In the genomic region with DNA sequence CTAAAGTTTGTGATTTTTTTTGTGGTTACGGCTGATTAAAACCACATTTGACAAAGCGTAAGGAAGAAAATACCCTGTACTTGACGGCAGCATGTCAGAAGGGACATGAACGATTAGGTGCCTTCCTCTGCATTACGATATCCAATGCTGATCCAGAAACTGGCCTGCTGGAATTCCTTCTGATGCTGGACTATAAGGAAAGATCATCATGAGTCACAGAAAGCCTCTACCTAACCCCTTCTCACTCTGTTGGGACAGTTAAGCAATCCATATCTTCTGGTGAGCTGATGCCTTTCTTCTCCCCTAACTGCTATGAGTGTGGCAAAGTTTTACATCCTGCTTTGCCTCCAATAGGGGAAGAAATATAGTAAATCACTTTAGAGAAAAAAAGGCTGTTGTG, we compare ENCODE assay signal across 22 cellular contexts.
DNase-seq lines count a peak whose midpoint lies in the region; FAIRE-seq and TF ChIP-seq lines count a peak whose summit lies in the region.
"Had no signal": no experiment of that assay in that cellular context is flagged by ENCODE, and none has a peak within 500 bp of the region (broad histone marks: within the 10 kb centered on the region; RNA-seq: fewer than 3 reads in every experiment).

No MANE protein-coding gene starts in this region.

- BruUV-seq in mammary epithelial cell (replicated peaks; lab: Mats Ljungman, UMichigan), result no TSS peak

- DNase-seq in AG08396 (ENCODE audit: low spot score) (peak; percentile 59), LHCN-M2 (ENCODE audit: low read depth) (peak; percentile 76), mammary epithelial cell (peak; percentile 75), keratinocyte (ENCODE audit: low read depth, low spot score) (no peak), NCI-H2227 (lab: John Stamatoyannopoulos, UW; ENCODE audit: unreplicated experiment) (no peak), head of caudate nucleus (no peak), testis (no peak)
- no peak for DNase-seq in stimulated activated CD4-positive, alpha-beta T cell treated with anti-CD3 and anti-CD28 coated beads, Interleukin-4, amount 100 ng/mL, for 1 hour
- DNase-seq: activated CD4-positive, alpha-beta T cell treated with anti-CD3 and anti-CD28 coated beads, Interleukin-2, amount 10 ng/mL, durations not matched to agents 24 days and 14 days; activated T-cell treated with anti-CD3 and anti-CD28 coated beads for 4 hours; COR-L47; hippocampal formation; NCI-H1436 treated with DMSO at 0.1 percent for 48 hours; NCI-H2227 treated with DMSO at 0.1 percent for 48 hours; T1000; trophoblast cell had no signal

- H3K4me1 ChIP-seq in mammary epithelial cell (ENCODE audit: insufficient read depth, low read length) (peaks cover 26% of the 10 kb centered on the region), keratinocyte (ENCODE audit: control insufficient read depth, extremely low read depth, insufficient read depth, low read length) (peaks cover 18% of the 10 kb centered on the region), testis (no peaks in the 10 kb centered on the region)
- H3K4me1 ChIP-seq: SJSA1 had no signal

- H3K36me3 ChIP-seq in mammary epithelial cell (ENCODE audit: insufficient read depth, low read length), result no peaks in the 10 kb centered on the region
- H3K36me3 ChIP-seq in keratinocyte (ENCODE audit: control insufficient read depth in 2 of 2, extremely low read depth in 1 of 2, insufficient read depth in 2 of 2, low read length in 2 of 2), result no peaks in the 10 kb centered on the region
- no peaks in the 10 kb centered on the region for H3K36me3 ChIP-seq in testis (ENCODE audit: low read depth, missing control alignments)
- H3K36me3 ChIP-seq: SJSA1 had no signal

- no peaks in the 10 kb centered on the region for H3K9me1 ChIP-seq in keratinocyte (ENCODE audit: control insufficient read depth, extremely low read depth, insufficient read depth, low read length)

- no peaks in the 10 kb centered on the region for H3K27me3 ChIP-seq in mammary epithelial cell (ENCODE audit: insufficient read depth, low read length)
- H3K27me3 ChIP-seq in keratinocyte (ENCODE audit: control insufficient read depth, extremely low read depth, insufficient read depth, low read length), result no peaks in the 10 kb centered on the region
- H3K27me3 ChIP-seq in testis, result no peaks in the 10 kb centered on the region
- H3K27me3 ChIP-seq: SJSA1 had no signal

- peak overlapping the region; percentile 7 for H3K4me2 ChIP-seq in mammary epithelial cell (ENCODE audit: insufficient read depth, low read depth, low read length)
- no peak overlapping the region for H3K4me2 ChIP-seq in keratinocyte (ENCODE audit: control insufficient read depth, extremely low read depth, insufficient read depth, low read depth, low read length)
- H3K4me2 ChIP-seq: KMS-11 had no signal

- WGBS in mammary epithelial cell (ENCODE audit: low coverage, missing lambda C conversion rate), result 89% methylated on average over 5 of the region's 5 CpGs
- WGBS in testis, 2 donors, result 90 to 92% methylated on average over 5 of the region's 5 CpGs

- intact Hi-C loops in mammary epithelial cell (cut with micrococcal nuclease) (no loop called here), head of caudate nucleus (cut with DNase I) (no loop called here), testis (cut with DNase I; ENCODE audit: low total_unique reads) (no loop called here)

- H3K4me3 ChIP-seq in mammary epithelial cell (replicated peaks in 1 of 3; ENCODE audit: insufficient read depth in 1 of 3, low read depth in 2 of 3, low read length in 3 of 3) (no peak overlapping the region), keratinocyte (ENCODE audit: control insufficient read depth in 2 of 3, extremely low read depth in 1 of 3, insufficient read depth in 2 of 3, low read depth in 1 of 3, low read length in 3 of 3) (no peak overlapping the region), testis (no peak overlapping the region)
- H3K4me3 ChIP-seq: SJSA1, skin epidermis had no signal

- in situ Hi-C loops in mammary epithelial cell (cut with MboI; ENCODE audit: low sequenced_read_pairs in 2 of 2), result no loop called here

- no peak for TF ChIP-seq POLR2A in testis (IDR thresholded peaks at IDR 0.05)

- peak; percentile 55 for FAIRE-seq in keratinocyte (lab: Jason Lieb, UNC)
- FAIRE-seq: endometrium, GM19239 had no signal

- H3K27ac ChIP-seq in mammary epithelial cell (ENCODE audit: insufficient read depth, low read depth, low read length) (peak overlapping the region; percentile 6), keratinocyte (ENCODE audit: control insufficient read depth, insufficient read depth, low read length) (no peak overlapping the region), testis (no peak overlapping the region)
- H3K27ac ChIP-seq: HL-60, KMS-11, SJSA1 had no signal

- CTCF ChIA-PET in mammary epithelial cell (lab: Charles Lee; ENCODE audit: low non-redundant PET), result interaction anchor here (0.5 kb wide), 1 partner anchor 13 kb away, joined by 3 read pairs; no protein-coding TSS in a partner anchor

- H3K79me2 ChIP-seq in mammary epithelial cell (ENCODE audit: insufficient read depth, low read length) (no peaks in the 10 kb centered on the region), keratinocyte (ENCODE audit: control insufficient read depth, insufficient read depth, low read length) (no peaks in the 10 kb centered on the region)

- H3K9me3 ChIP-seq in mammary epithelial cell (replicated peaks; ENCODE audit: insufficient read depth, low read length) (no peaks in the 10 kb centered on the region), keratinocyte (ENCODE audit: control insufficient read depth, low read depth, low read length) (no peaks in the 10 kb centered on the region), testis (no peaks in the 10 kb centered on the region)
- H3K9me3 ChIP-seq: SJSA1 had no signal

- H2AFZ ChIP-seq in mammary epithelial cell (ENCODE audit: low read depth, low read length) (no peak overlapping the region), keratinocyte (ENCODE audit: control insufficient read depth, low read length) (no peak overlapping the region)

- H4K20me1 ChIP-seq in mammary epithelial cell (ENCODE audit: insufficient read depth, low read length) (no peaks in the 10 kb centered on the region), keratinocyte (ENCODE audit: control insufficient read depth, extremely low read depth, insufficient read depth, low read length) (no peaks in the 10 kb centered on the region)

- TF ChIP-seq CTCF in mammary epithelial cell (conservative IDR thresholded peaks at IDR 0.05 in 1 of 2, IDR thresholded peaks at IDR 0.05 in 1 of 2; ENCODE audit: extremely low read depth in 1 of 2, insufficient read depth in 1 of 2, low read depth in 1 of 2, low read length in 2 of 2) (no peak), keratinocyte (optimal IDR thresholded peaks at IDR 0.05 in 1 of 3, IDR thresholded peaks at IDR 0.05 in 1 of 3, conservative IDR thresholded peaks at IDR 0.05 in 1 of 3; ENCODE audit: extremely low read depth in 1 of 3, insufficient read depth in 2 of 3, low read length in 3 of 3) (no peak), testis (IDR thresholded peaks at IDR 0.05) (no peak)

- H3K9ac ChIP-seq in mammary epithelial cell (ENCODE audit: insufficient read depth, low read length) (no peak overlapping the region), keratinocyte (ENCODE audit: control insufficient read depth, extremely low read depth, insufficient read depth, low read length) (no peak overlapping the region)
- H3K9ac ChIP-seq: KMS-11 had no signal

- dilution Hi-C loops in mammary epithelial cell (cut with HindIII; ENCODE audit: low sequenced_read_pairs), result no loop called here
- dilution Hi-C loops in keratinocyte (cut with MboI; ENCODE audit: extremely low pct_ligation_motif_present, low sequenced_read_pairs), result no loop called here

Comparison
In these comparisons a context has a peak if more than half of its experiments do, and no peak if none do; other contexts are left out.
1. DNase-seq: peak in AG08396 (single experiment), LHCN-M2 (single experiment) and mammary epithelial cell (single experiment); none in keratinocyte (single experiment), stimulated activated CD4-positive, alpha-beta T cell treated with anti-CD3 and anti-CD28 coated beads, Interleukin-4, amount 100 ng/mL, for 1 hour (single experiment), NCI-H2227 (single experiment), head of caudate nucleus (0 of 42) and testis (single experiment).